12 cellular contexts compared by ENCODE assay signal in genomic region chr22:41410311-41410751, GRCh38. TPM values are rescaled to one million over a fixed set of nuclear protein-coding genes. Genes with fewer than 3 reads are reported as not detected.
DNase-seq lines count a peak whose midpoint lies in the region; ATAC-seq, FAIRE-seq and TF ChIP-seq lines count a peak whose summit lies in the region.
"Had no signal": no experiment of that assay in that cellular context is flagged by ENCODE, and none has a peak within 500 bp of the region (broad histone marks: within the 10 kb centered on the region; RNA-seq: fewer than 3 reads in every experiment).

No MANE protein-coding gene starts in this region.

- H3K27me3 ChIP-seq in CD8-positive, alpha-beta T cell (ENCODE audit: insufficient read depth, low read length): no peaks in the 10 kb centered on the region
- no peaks in the 10 kb centered on the region for H3K27me3 ChIP-seq in HAP-1 (ENCODE audit: low read depth)

- peaks cover 13% of the 10 kb centered on the region for H3K79me2 ChIP-seq in OCI-LY7 (ENCODE audit: insufficient read depth, low read depth, low read length)

- H3K4me3 ChIP-seq in CD8-positive, alpha-beta T cell (ENCODE audit: low read depth, low read length): no peak overlapping the region
- H3K4me3 ChIP-seq in kidney (ENCODE audit: low read length in 2 of 2): no peak overlapping the region
- H3K4me3 ChIP-seq in HAP-1: no peak overlapping the region
- H3K4me3 ChIP-seq in OCI-LY7 (ENCODE audit: low read depth, low read length, poor library complexity, severe bottlenecking): no peak overlapping the region

- no peaks in the 10 kb centered on the region for H3K27me3 Mint-ChIP-seq in CD8-positive, alpha-beta T cell (ENCODE audit: low read depth)
- H3K27me3 Mint-ChIP-seq in activated naive CD8-positive, alpha-beta T cell treated with anti-CD3 and anti-CD28 coated beads, Interleukin-2, amount 10 ng/mL, durations not matched to agents 7 days and 5 days: no peaks in the 10 kb centered on the region
- H3K27me3 Mint-ChIP-seq in stimulated activated memory B cell treated with anti-CD40 and anti-IgM and Interleukin-4, amounts not matched to agents 10 μg/mL and 1 μg/mL and 100 μg/mL, for 72 hours: no peaks in the 10 kb centered on the region
- H3K27me3 Mint-ChIP-seq in activated T-helper 2 cell treated with anti-CD3 and anti-CD28 coated beads, Interferon-gamma antibody, Interleukin-2, Interleukin-4, amounts not matched to agents 10 μg/mL and 5 μg/mL and 100 μg/mL, durations not matched to agents 14 hours and 24 hours and 36 hours (ENCODE audit: low read depth): no peaks in the 10 kb centered on the region

- POLR2A ChIA-PET in CD8-positive, alpha-beta T cell (lab: Charles Lee): interaction anchor here (1.0 to 1.1 kb wide), 3 partner anchors 18 to 108 kb away, joined by 3 to 4 read pairs (median 3); partner anchors contain the start of gene PHF5A
- POLR2A ChIA-PET in activated naive CD8-positive, alpha-beta T cell treated with anti-CD3 and anti-CD28 coated beads, Interleukin-2, amount 10 ng/mL, durations not matched to agents 7 days and 5 days (lab: Charles Lee): interaction anchor here (0.8 kb wide), 1 partner anchor 111 kb away, joined by 3 read pairs; no protein-coding TSS in a partner anchor
- POLR2A ChIA-PET in OCI-LY7 (lab: Charles Lee): interaction anchor here (1.3 kb wide), 1 partner anchor 28 kb away, joined by 6 read pairs; the partner anchor contains the start of gene TEF

- DNase-seq in CD8-positive, alpha-beta T cell: no peak
- no peak for DNase-seq in activated naive CD8-positive, alpha-beta T cell treated with anti-CD3 and anti-CD28 coated beads, Interleukin-2, amount 10 ng/mL, durations not matched to agents 7 days and 5 days
- DNase-seq in kidney (no peak), HAP-1 (ENCODE audit: low spot score in 2 of 2) (no peak), OCI-LY7 (ENCODE audit: low spot score) (no peak)
- no peak for DNase-seq in activated T-helper 2 cell treated with anti-CD3 and anti-CD28 coated beads, Interferon-gamma antibody, Interleukin-2, Interleukin-4, amounts not matched to agents 10 μg/mL and 5 μg/mL and 100 μg/mL, durations not matched to agents 14 hours and 24 hours and 36 hours (ENCODE audit: low spot score)
- DNase-seq: activated naive CD4-positive, alpha-beta T cell treated with Interleukin-2 at 50 U/mL for 16 hours; Karpas-422; NCI-H2227 treated with DMSO at 0.1 percent for 48 hours had no signal

- H3K9me3 Mint-ChIP-seq in CD8-positive, alpha-beta T cell: no peaks in the 10 kb centered on the region
- H3K9me3 Mint-ChIP-seq in activated naive CD8-positive, alpha-beta T cell treated with anti-CD3 and anti-CD28 coated beads, Interleukin-2, amount 10 ng/mL, durations not matched to agents 7 days and 5 days: no peaks in the 10 kb centered on the region
- H3K9me3 Mint-ChIP-seq in stimulated activated memory B cell treated with anti-CD40 and anti-IgM and Interleukin-4, amounts not matched to agents 10 μg/mL and 1 μg/mL and 100 μg/mL, for 72 hours: no peaks in the 10 kb centered on the region
- H3K9me3 Mint-ChIP-seq in activated T-helper 2 cell treated with anti-CD3 and anti-CD28 coated beads, Interferon-gamma antibody, Interleukin-2, Interleukin-4, amounts not matched to agents 10 μg/mL and 5 μg/mL and 100 μg/mL, durations not matched to agents 14 hours and 24 hours and 36 hours: no peaks in the 10 kb centered on the region

- peaks cover 40% of the 10 kb centered on the region for H3K4me1 ChIP-seq in CD8-positive, alpha-beta T cell (ENCODE audit: insufficient read depth, low read length)
- H3K4me1 ChIP-seq in kidney (ENCODE audit: control insufficient read depth in 1 of 2, insufficient read depth in 1 of 2, low read depth in 1 of 2, low read length in 2 of 2) (peaks cover 15 to 23% of the 10 kb centered on the region in 2 donors), HAP-1 (peaks cover 8% of the 10 kb centered on the region), OCI-LY7 (ENCODE audit: insufficient read depth, low read length, poor library complexity, severe bottlenecking) (peaks cover 36% of the 10 kb centered on the region)

- no peak overlapping the region for H3K4me3 Mint-ChIP-seq in CD8-positive, alpha-beta T cell
- no peak overlapping the region for H3K4me3 Mint-ChIP-seq in activated naive CD8-positive, alpha-beta T cell treated with anti-CD3 and anti-CD28 coated beads, Interleukin-2, amount 10 ng/mL, durations not matched to agents 7 days and 5 days
- H3K4me3 Mint-ChIP-seq in stimulated activated memory B cell treated with anti-CD40 and anti-IgM and Interleukin-4, amounts not matched to agents 10 μg/mL and 1 μg/mL and 100 μg/mL, for 72 hours: no peak overlapping the region
- no peak overlapping the region for H3K4me3 Mint-ChIP-seq in activated T-helper 2 cell treated with anti-CD3 and anti-CD28 coated beads, Interferon-gamma antibody, Interleukin-2, Interleukin-4, amounts not matched to agents 10 μg/mL and 5 μg/mL and 100 μg/mL, durations not matched to agents 14 hours and 24 hours and 36 hours (ENCODE audit: low read depth)

- in situ Hi-C loops in HAP-1 (cut with MboI; ENCODE audit: low sequenced_read_pairs): no loop called here

- no peaks in the 10 kb centered on the region for H3K36me3 ChIP-seq in CD8-positive, alpha-beta T cell (ENCODE audit: insufficient read depth, low read length)
- no peaks in the 10 kb centered on the region for H3K36me3 ChIP-seq in kidney (ENCODE audit: control insufficient read depth in 1 of 2, insufficient read depth in 2 of 2, low read length in 2 of 2)
- no peaks in the 10 kb centered on the region for H3K36me3 ChIP-seq in HAP-1 (replicated peaks)
- 0 out of 2 replicates have a peak, but pooled peaks cover 5% of the 10 kb centered on the region for H3K36me3 ChIP-seq in OCI-LY7 (ENCODE audit: insufficient read depth, low read length)

- intact Hi-C loops in CD8-positive, alpha-beta T cell (cut with DNase I, micrococcal nuclease): no loop called here
- intact Hi-C loops in kidney (cut with DNase I) (no loop called here), OCI-LY7 (cut with micrococcal nuclease; ENCODE audit: unreplicated experiment) (no loop called here)
- intact Hi-C loops in activated T-helper 2 cell treated with anti-CD3 and anti-CD28 coated beads, Interferon-gamma antibody, Interleukin-2, Interleukin-4, amounts not matched to agents 10 μg/mL and 5 μg/mL and 100 μg/mL, durations not matched to agents 14 hours and 24 hours and 36 hours (cut with micrococcal nuclease): no loop called here

- H2AFZ ChIP-seq in OCI-LY7 (ENCODE audit: low read length): no peak overlapping the region

- no peak for ATAC-seq in CD8-positive, alpha-beta T cell
- no peak for ATAC-seq in activated naive CD8-positive, alpha-beta T cell treated with anti-CD3 and anti-CD28 coated beads, Interleukin-2, amount 10 ng/mL, durations not matched to agents 7 days and 5 days (ENCODE audit: low read depth)
- no peak for ATAC-seq in stimulated activated memory B cell treated with anti-CD40 and anti-IgM and Interleukin-4, amounts not matched to agents 10 μg/mL and 1 μg/mL and 100 μg/mL, for 72 hours
- ATAC-seq in GM18517 (IDR thresholded peaks at IDR 0.05; ENCODE audit: unreplicated experiment): no peak
- ATAC-seq: HCT116 had no signal

- H3K9me3 ChIP-seq in CD8-positive, alpha-beta T cell (ENCODE audit: low read length): no peaks in the 10 kb centered on the region
- H3K9me3 ChIP-seq in kidney (ENCODE audit: control insufficient read depth in 1 of 2, low read length in 2 of 2) (no peaks in the 10 kb centered on the region), HAP-1 (no peaks in the 10 kb centered on the region), OCI-LY7 (ENCODE audit: low read length) (no peaks in the 10 kb centered on the region)

- no peaks in the 10 kb centered on the region for H3K9me2 ChIP-seq in OCI-LY7 (ENCODE audit: insufficient read depth, low read length)

- no peak for FAIRE-seq in kidney (lab: Jason Lieb, UNC)

- H3K4me1 Mint-ChIP-seq in CD8-positive, alpha-beta T cell (ENCODE audit: low read depth): peaks cover 31% of the 10 kb centered on the region
- peaks cover 24% of the 10 kb centered on the region for H3K4me1 Mint-ChIP-seq in activated naive CD8-positive, alpha-beta T cell treated with anti-CD3 and anti-CD28 coated beads, Interleukin-2, amount 10 ng/mL, durations not matched to agents 7 days and 5 days
- peaks cover 77% of the 10 kb centered on the region for H3K4me1 Mint-ChIP-seq in stimulated activated memory B cell treated with anti-CD40 and anti-IgM and Interleukin-4, amounts not matched to agents 10 μg/mL and 1 μg/mL and 100 μg/mL, for 72 hours
- peaks cover 21% of the 10 kb centered on the region for H3K4me1 Mint-ChIP-seq in activated T-helper 2 cell treated with anti-CD3 and anti-CD28 coated beads, Interferon-gamma antibody, Interleukin-2, Interleukin-4, amounts not matched to agents 10 μg/mL and 5 μg/mL and 100 μg/mL, durations not matched to agents 14 hours and 24 hours and 36 hours (ENCODE audit: low read depth)

- H4K20me1 ChIP-seq in OCI-LY7 (ENCODE audit: insufficient read depth, low read length): no peaks in the 10 kb centered on the region

- CTCF ChIA-PET in CD8-positive, alpha-beta T cell (lab: Charles Lee): interaction anchor here (0.9 to 1.5 kb wide), 4 partner anchors 58 to 187 kb away, joined by 3 read pairs; partner anchors contain the start of gene PHF5A
- CTCF ChIA-PET in OCI-LY7 (lab: Charles Lee; ENCODE audit: unreplicated experiment): interaction anchor here (0.6 kb wide), 1 partner anchor 29 kb away, joined by 3 read pairs; the partner anchor contains the start of gene TEF

- peak overlapping the region; percentile 82 for H3K27ac Mint-ChIP-seq in CD8-positive, alpha-beta T cell
- H3K27ac Mint-ChIP-seq in activated naive CD8-positive, alpha-beta T cell treated with anti-CD3 and anti-CD28 coated beads, Interleukin-2, amount 10 ng/mL, durations not matched to agents 7 days and 5 days: peak overlapping the region; percentile 66
- peak overlapping the region; percentile 94 for H3K27ac Mint-ChIP-seq in stimulated activated memory B cell treated with anti-CD40 and anti-IgM and Interleukin-4, amounts not matched to agents 10 μg/mL and 1 μg/mL and 100 μg/mL, for 72 hours
- no peak overlapping the region for H3K27ac Mint-ChIP-seq in activated T-helper 2 cell treated with anti-CD3 and anti-CD28 coated beads, Interferon-gamma antibody, Interleukin-2, Interleukin-4, amounts not matched to agents 10 μg/mL and 5 μg/mL and 100 μg/mL, durations not matched to agents 14 hours and 24 hours and 36 hours

- no TSS peak for BruUV-seq in OCI-LY7 (replicated peaks; lab: Mats Ljungman, UMichigan)

- no peak overlapping the region for H3K4me2 ChIP-seq in OCI-LY7 (ENCODE audit: low read length)

- H3K9ac ChIP-seq in kidney (ENCODE audit: low read length in 2 of 2): no peak overlapping the region

- peaks cover 8% of the 10 kb centered on the region for H3K36me3 Mint-ChIP-seq in CD8-positive, alpha-beta T cell
- H3K36me3 Mint-ChIP-seq in activated naive CD8-positive, alpha-beta T cell treated with anti-CD3 and anti-CD28 coated beads, Interleukin-2, amount 10 ng/mL, durations not matched to agents 7 days and 5 days: no peaks in the 10 kb centered on the region
- no peaks in the 10 kb centered on the region for H3K36me3 Mint-ChIP-seq in stimulated activated memory B cell treated with anti-CD40 and anti-IgM and Interleukin-4, amounts not matched to agents 10 μg/mL and 1 μg/mL and 100 μg/mL, for 72 hours
- H3K36me3 Mint-ChIP-seq in activated T-helper 2 cell treated with anti-CD3 and anti-CD28 coated beads, Interferon-gamma antibody, Interleukin-2, Interleukin-4, amounts not matched to agents 10 μg/mL and 5 μg/mL and 100 μg/mL, durations not matched to agents 14 hours and 24 hours and 36 hours (ENCODE audit: low read depth): no peaks in the 10 kb centered on the region

- TF ChIP-seq CTCF in CD8-positive, alpha-beta T cell (IDR thresholded peaks at IDR 0.05): no peak
- TF ChIP-seq CTCF in kidney (IDR thresholded peaks at IDR 0.05; ENCODE audit: borderline replicate concordance, extremely low read depth, insufficient read depth) (no peak), OCI-LY7 (conservative IDR thresholded peaks at IDR 0.05; ENCODE audit: low read length) (no peak)

- no peak overlapping the region for H3K27ac ChIP-seq in CD8-positive, alpha-beta T cell (ENCODE audit: low read depth, low read length)
- H3K27ac ChIP-seq in kidney (ENCODE audit: low read depth in 2 of 2, low read length in 2 of 2): peak overlapping the region; percentile 41 to 47
- H3K27ac ChIP-seq in OCI-LY7 (ENCODE audit: low read depth, low read length, poor library complexity, severe bottlenecking): no peak overlapping the region

RNA-seq across cellular contexts. Expression of gene TEF, which starts 28.6 kb away (rescaled TPM):
- 1 to 10 TPM; 2.8 to 3.8 TPM for total RNA-seq in CD8-positive, alpha-beta T cell
- 1 to 10 TPM; 3.6 to 4.0 TPM for total RNA-seq in activated naive CD8-positive, alpha-beta T cell treated with anti-CD3 and anti-CD28 coated beads, Interleukin-2, amount 10 ng/mL, durations not matched to agents 7 days and 5 days
- total RNA-seq in kidney: 34.9 TPM
- polyA plus RNA-seq in kidney (ENCODE audit: insufficient read depth, low read depth, low replicate concordance): 19.4 TPM
- total RNA-seq in activated T-helper 2 cell treated with anti-CD3 and anti-CD28 coated beads, Interferon-gamma antibody, Interleukin-2, Interleukin-4, amounts not matched to agents 10 μg/mL and 5 μg/mL and 100 μg/mL, durations not matched to agents 14 hours and 24 hours and 36 hours: 1.7 and 1.9 TPM in 2 replicates
- total RNA-seq in OCI-LY7 (2014; rRNA removed; shearing (Covaris generic)): 4.3 and 6.8 TPM in 2 replicates
- total RNA-seq in OCI-LY7 (2022): 6.1 and 7.0 TPM in 2 replicates

RNA-seq across cellular contexts. Expression of gene TOB2, which starts 36.3 kb away (rescaled TPM):
- 10 to 100 TPM; 27.0 to 33.5 TPM for total RNA-seq in CD8-positive, alpha-beta T cell
- total RNA-seq in activated naive CD8-positive, alpha-beta T cell treated with anti-CD3 and anti-CD28 coated beads, Interleukin-2, amount 10 ng/mL, durations not matched to agents 7 days and 5 days: 10 to 100 TPM; 35.7 to 35.9 TPM
- total RNA-seq in kidney (54.3 TPM), OCI-LY7 (2022) (19.9 and 27.0 TPM in 2 replicates)
- polyA plus RNA-seq in kidney (ENCODE audit: insufficient read depth, low read depth, low replicate concordance): 20.8 TPM
- 41.2 and 44.2 TPM in 2 replicates for total RNA-seq in activated T-helper 2 cell treated with anti-CD3 and anti-CD28 coated beads, Interferon-gamma antibody, Interleukin-2, Interleukin-4, amounts not matched to agents 10 μg/mL and 5 μg/mL and 100 μg/mL, durations not matched to agents 14 hours and 24 hours and 36 hours
- 13.5 and 13.9 TPM in 2 replicates for total RNA-seq in OCI-LY7 (2014; rRNA removed; shearing (Covaris generic))

RNA-seq across cellular contexts. Expression of gene PHF5A, which starts 58.2 kb away (rescaled TPM):
- 10 to 100 TPM; 52.9 to 57.4 TPM for total RNA-seq in CD8-positive, alpha-beta T cell
- 10 to 100 TPM; 47.0 to 51.0 TPM for total RNA-seq in activated naive CD8-positive, alpha-beta T cell treated with anti-CD3 and anti-CD28 coated beads, Interleukin-2, amount 10 ng/mL, durations not matched to agents 7 days and 5 days
- total RNA-seq in kidney (34.0 TPM), OCI-LY7 (2022) (60.9 and 62.1 TPM in 2 replicates)
- 42.2 TPM for polyA plus RNA-seq in kidney (ENCODE audit: insufficient read depth, low read depth, low replicate concordance)
- 72.1 and 74.3 TPM in 2 replicates for total RNA-seq in activated T-helper 2 cell treated with anti-CD3 and anti-CD28 coated beads, Interferon-gamma antibody, Interleukin-2, Interleukin-4, amounts not matched to agents 10 μg/mL and 5 μg/mL and 100 μg/mL, durations not matched to agents 14 hours and 24 hours and 36 hours
- total RNA-seq in OCI-LY7 (2014; rRNA removed; shearing (Covaris generic)): 87.9 and 98.8 TPM in 2 replicates

RNA-seq across cellular contexts. Expression of gene ACO2, which starts 58.6 kb away (rescaled TPM):
- total RNA-seq in CD8-positive, alpha-beta T cell: 10 to 100 TPM; 83.7 to 95.2 TPM
- 10 to 100 TPM; 73.7 to 76.2 TPM for total RNA-seq in activated naive CD8-positive, alpha-beta T cell treated with anti-CD3 and anti-CD28 coated beads, Interleukin-2, amount 10 ng/mL, durations not matched to agents 7 days and 5 days
- total RNA-seq in kidney: 119 TPM
- polyA plus RNA-seq in kidney (ENCODE audit: insufficient read depth, low read depth, low replicate concordance): 262 TPM
- 94.1 and 96.1 TPM in 2 replicates for total RNA-seq in activated T-helper 2 cell treated with anti-CD3 and anti-CD28 coated beads, Interferon-gamma antibody, Interleukin-2, Interleukin-4, amounts not matched to agents 10 μg/mL and 5 μg/mL and 100 μg/mL, durations not matched to agents 14 hours and 24 hours and 36 hours
- 61.5 and 69.0 TPM in 2 replicates for total RNA-seq in OCI-LY7 (2014; rRNA removed; shearing (Covaris generic))
- total RNA-seq in OCI-LY7 (2022): 102 and 107 TPM in 2 replicates

Comparison
In these comparisons a context has a peak if more than half of its experiments do, and no peak if none do; other contexts are left out.
1. H3K27ac ChIP-seq: peak in kidney (2 of 2); none in CD8-positive, alpha-beta T cell (single experiment) and OCI-LY7 (single experiment).